In the genomic region with DNA sequence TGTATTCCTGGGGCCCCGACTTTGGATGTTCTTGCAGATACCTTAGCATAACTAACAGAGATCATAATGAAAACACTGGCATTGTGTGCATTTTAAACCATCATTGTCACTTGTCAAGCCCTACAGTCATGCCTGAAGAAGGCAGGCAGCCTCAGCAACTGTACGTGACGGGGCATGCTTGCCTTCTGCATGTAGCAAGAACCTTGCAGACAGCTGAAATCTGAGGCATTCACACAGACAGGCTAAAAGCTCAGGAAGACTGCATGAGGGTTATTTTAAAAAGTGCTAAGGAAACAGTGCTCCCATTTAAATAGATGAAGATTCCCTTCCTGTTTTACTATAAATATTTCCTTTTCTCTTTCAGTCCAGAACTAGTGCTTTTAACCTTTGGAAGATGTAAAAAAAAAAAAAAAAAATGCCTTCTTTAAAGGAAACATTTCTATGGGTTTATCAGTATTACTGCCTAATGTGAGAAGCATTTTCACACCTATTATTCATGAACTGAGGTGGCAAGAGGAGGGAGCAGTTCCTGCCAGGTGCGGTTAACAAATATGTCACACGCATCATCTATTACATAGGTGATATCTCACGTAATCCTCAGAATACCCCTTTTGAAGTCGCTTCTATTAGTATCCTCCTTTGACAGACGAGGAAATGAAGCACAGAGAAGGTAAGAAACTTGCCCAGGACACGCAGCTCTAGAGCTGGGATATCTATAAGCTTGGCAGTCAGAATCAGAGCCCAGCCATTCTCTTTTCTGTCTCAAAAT, we compare ENCODE assay signal across 17 cellular contexts.
A peak's percentile ranks its signal among the peaks of the same experiment; 100 is the strongest.
DNase-seq lines count a peak whose midpoint lies in the region; ATAC-seq and TF ChIP-seq lines count a peak whose summit lies in the region.
"Had no signal": no experiment of that assay in that cellular context is flagged by ENCODE, and none has a peak within 500 bp of the region (broad histone marks: within the 10 kb centered on the region; RNA-seq: fewer than 3 reads in every experiment).

No MANE protein-coding gene starts in this region.

- TF ChIP-seq CTCF in mammary epithelial cell (conservative IDR thresholded peaks at IDR 0.05 in 1 of 2, IDR thresholded peaks at IDR 0.05 in 1 of 2; ENCODE audit: extremely low read depth in 1 of 2, insufficient read depth in 1 of 2, low read depth in 1 of 2, low read length in 2 of 2) (no peak), neural cell (IDR thresholded peaks at IDR 0.05; ENCODE audit: poor library complexity, severe bottlenecking) (no peak)

- intact Hi-C loops in mammary epithelial cell (cut with micrococcal nuclease) (loop anchor here (1.0 to 5.0 kb wide), 3 partner anchors 10 to 88 kb away; a partner anchor contains a TSS), aorta (cut with DNase I) (no loop called here)

- no peaks in the 10 kb centered on the region for H3K9me3 ChIP-seq in T-helper 17 cell (ENCODE audit: control insufficient read depth, low read length, poor library complexity, severe bottlenecking)
- H3K9me3 ChIP-seq in mammary epithelial cell (replicated peaks; ENCODE audit: insufficient read depth, low read length) = no peaks in the 10 kb centered on the region
- H3K9me3 ChIP-seq in neural cell (ENCODE audit: low read length) = no peaks in the 10 kb centered on the region
- H3K9me3 ChIP-seq in aorta (ENCODE audit: control insufficient read depth, low read length) = peaks cover 1% of the 10 kb centered on the region
- H3K9me3 ChIP-seq: left ventricle myocardium inferior, psoas muscle, thoracic aorta had no signal

- BruUV-seq in mammary epithelial cell (replicated peaks; lab: Mats Ljungman, UMichigan) = no TSS peak

- peak; percentile 28 for TF ChIP-seq EP300 in neural cell (conservative IDR thresholded peaks at IDR 0.05; ENCODE audit: poor library complexity, severe bottlenecking)

- H4K20me1 ChIP-seq in mammary epithelial cell (ENCODE audit: insufficient read depth, low read length) (no peaks in the 10 kb centered on the region), neural cell (ENCODE audit: insufficient read depth) (no peaks in the 10 kb centered on the region)

- H3K36me3 ChIP-seq in mammary epithelial cell (ENCODE audit: insufficient read depth, low read length) (peaks cover 3% of the 10 kb centered on the region), neural cell (ENCODE audit: insufficient read depth, low read length) (no peaks in the 10 kb centered on the region), aorta (ENCODE audit: control insufficient read depth in 1 of 2, insufficient read depth in 2 of 2, low read length in 1 of 2) (no peaks in the 10 kb centered on the region)
- H3K36me3 ChIP-seq: left ventricle myocardium inferior, thoracic aorta had no signal

- H3K4me3 Mint-ChIP-seq in activated T-cell treated with anti-CD3 and anti-CD28 coated beads, Interleukin-2, amount 50 U/mL, for 24 hours = peak overlapping the region; percentile 76
- H3K4me3 Mint-ChIP-seq in T-helper 17 cell = peak overlapping the region; percentile 41
- H3K4me3 Mint-ChIP-seq: naive B cell had no signal

- DNase-seq in activated T-cell treated with anti-CD3 and anti-CD28 coated beads, Interleukin-2, amount 50 U/mL, for 24 hours = no peak
- DNase-seq in activated T-cell treated with anti-CD3 and anti-CD28 coated beads, Interleukin-2, amount 50 U/mL, for 1 hour = no peak
- no peak for DNase-seq in T-helper 17 cell
- DNase-seq in mammary epithelial cell = peak; percentile 80
- no peak for DNase-seq in aorta
- DNase-seq in SIG-M5 treated with dmso at 0.1 percent for 504 hours (lab: John Stamatoyannopoulos, UW; ENCODE audit: unreplicated experiment) = no peak
- DNase-seq: COR-L47, Kasumi-1, left ventricle myocardium inferior, naive B cell, NCI-H1436, NCI-H345, psoas muscle, SIG-M5 had no signal

- H3K9ac ChIP-seq in mammary epithelial cell (ENCODE audit: insufficient read depth, low read length) = peak overlapping the region; percentile 19
- no peak overlapping the region for H3K9ac ChIP-seq in neural cell (ENCODE audit: low read length)

- TF ChIP-seq RAD21 in neural cell (conservative IDR thresholded peaks at IDR 0.05) = no peak

- in situ Hi-C loops in mammary epithelial cell (cut with MboI; ENCODE audit: low sequenced_read_pairs in 2 of 2) = no loop called here

- H3K27me3 Mint-ChIP-seq in activated T-cell treated with anti-CD3 and anti-CD28 coated beads, Interleukin-2, amount 50 U/mL, for 24 hours = no peaks in the 10 kb centered on the region
- no peaks in the 10 kb centered on the region for H3K27me3 Mint-ChIP-seq in T-helper 17 cell

- H2AFZ ChIP-seq in mammary epithelial cell (ENCODE audit: low read depth, low read length) (peak overlapping the region; percentile 32), neural cell (ENCODE audit: low read depth, low read length) (no peak overlapping the region)

- H3K36me3 Mint-ChIP-seq in activated T-cell treated with anti-CD3 and anti-CD28 coated beads, Interleukin-2, amount 50 U/mL, for 24 hours (ENCODE audit: low read depth) = peaks cover 59% of the 10 kb centered on the region
- peaks cover 6% of the 10 kb centered on the region for H3K36me3 Mint-ChIP-seq in T-helper 17 cell (ENCODE audit: low read depth)
- H3K36me3 Mint-ChIP-seq: naive B cell had no signal

- H3K4me1 ChIP-seq in mammary epithelial cell (ENCODE audit: insufficient read depth, low read length) (peaks cover 40% of the 10 kb centered on the region), aorta (ENCODE audit: control insufficient read depth in 1 of 2, insufficient read depth in 2 of 2, low read length in 2 of 2) (no peaks in the 10 kb centered on the region)
- H3K4me1 ChIP-seq: left ventricle myocardium inferior, psoas muscle had no signal

- 18% methylated on average over 9 of the region's 9 CpGs for WGBS in mammary epithelial cell (ENCODE audit: low coverage, missing lambda C conversion rate)
- WGBS in aorta, 2 donors = 67 to 70% methylated on average over 9 of the region's 9 CpGs

- no peaks in the 10 kb centered on the region for H3F3A ChIP-seq in neural cell (ENCODE audit: insufficient read depth, low read length, poor library complexity, severe bottlenecking)

- H3K27ac ChIP-seq in mammary epithelial cell (ENCODE audit: insufficient read depth, low read depth, low read length) (peak overlapping the region; percentile 80), neural cell (ENCODE audit: low read length) (peak overlapping the region; percentile 16), aorta (ENCODE audit: low read depth in 1 of 2, low read length in 2 of 2) (no peak overlapping the region)
- H3K27ac ChIP-seq: left ventricle myocardium inferior, psoas muscle, thoracic aorta had no signal

- H3K4me3 ChIP-seq in mammary epithelial cell (replicated peaks in 1 of 3; ENCODE audit: insufficient read depth in 1 of 3, low read depth in 2 of 3, low read length in 3 of 3) (peak overlapping the region in 1 of 3 experiments; percentile 17), neural cell (ENCODE audit: low read length) (no peak overlapping the region), aorta (ENCODE audit: low read length in 2 of 2) (no peak overlapping the region)
- H3K4me3 ChIP-seq: left ventricle myocardium inferior, psoas muscle, thoracic aorta had no signal

- H3K27ac Mint-ChIP-seq in activated T-cell treated with anti-CD3 and anti-CD28 coated beads, Interleukin-2, amount 50 U/mL, for 24 hours = peak overlapping the region; percentile 95
- H3K27ac Mint-ChIP-seq in T-helper 17 cell = no peak overlapping the region
- H3K27ac Mint-ChIP-seq: naive B cell had no signal

- CTCF ChIA-PET in mammary epithelial cell (lab: Charles Lee; ENCODE audit: low non-redundant PET) = no interaction called here

- peaks cover 41% of the 10 kb centered on the region for H3K4me1 Mint-ChIP-seq in activated T-cell treated with anti-CD3 and anti-CD28 coated beads, Interleukin-2, amount 50 U/mL, for 24 hours (ENCODE audit: low read depth)
- H3K4me1 Mint-ChIP-seq in T-helper 17 cell = peaks cover 13% of the 10 kb centered on the region
- H3K4me1 Mint-ChIP-seq: naive B cell had no signal

- H3K27me3 ChIP-seq in mammary epithelial cell (ENCODE audit: insufficient read depth, low read length) = no peaks in the 10 kb centered on the region
- no peaks in the 10 kb centered on the region for H3K27me3 ChIP-seq in neural cell (ENCODE audit: insufficient read depth, low read depth, low read length)
- no peaks in the 10 kb centered on the region for H3K27me3 ChIP-seq in aorta (ENCODE audit: control insufficient read depth in 1 of 2, insufficient read depth in 2 of 2, low read length in 1 of 2)

- ATAC-seq in T-helper 17 cell (peak; percentile 27), aorta (ENCODE audit: low FRiP score) (no peak), HG03342 (IDR thresholded peaks at IDR 0.05; ENCODE audit: unreplicated experiment) (no peak)
- ATAC-seq: psoas muscle had no signal

- H3K9me2 ChIP-seq in neural cell (ENCODE audit: insufficient read depth, low read length) = no peaks in the 10 kb centered on the region

- H3K4me2 ChIP-seq in mammary epithelial cell (ENCODE audit: insufficient read depth, low read depth, low read length) (peak overlapping the region; percentile 74), neural cell (ENCODE audit: low read length) (no peak overlapping the region)

- no peaks in the 10 kb centered on the region for H3K79me2 ChIP-seq in mammary epithelial cell (ENCODE audit: insufficient read depth, low read length)
- H3K79me2 ChIP-seq in neural cell (replicated peaks; ENCODE audit: insufficient read depth, low read length) = no peaks in the 10 kb centered on the region

- no peaks in the 10 kb centered on the region for H3K9me3 Mint-ChIP-seq in activated T-cell treated with anti-CD3 and anti-CD28 coated beads, Interleukin-2, amount 50 U/mL, for 24 hours
- H3K9me3 Mint-ChIP-seq: naive B cell had no signal

- dilution Hi-C loops in mammary epithelial cell (cut with HindIII; ENCODE audit: low sequenced_read_pairs) = no loop called here

TF ChIP-seq in neural cell, 6 proteins besides CTCF, POLR2A, EP300 and RAD21 (continues in another document):
- no peak for TF ChIP-seq POLR2AphosphoS5 (IDR thresholded peaks at IDR 0.05)
- TF ChIP-seq EZH2 (IDR thresholded peaks at IDR 0.05; ENCODE audit: borderline replicate concordance, insufficient read depth, low read length, poor library complexity, severe bottlenecking) = no peak

Comparison
In these comparisons a context has a peak if more than half of its experiments do, and no peak if none do; other contexts are left out.
1. H3K27ac ChIP-seq: peak in mammary epithelial cell (single experiment) and neural cell (single experiment); none in aorta (0 of 2).